22 cellular contexts compared by ENCODE assay signal in the genomic region with DNA sequence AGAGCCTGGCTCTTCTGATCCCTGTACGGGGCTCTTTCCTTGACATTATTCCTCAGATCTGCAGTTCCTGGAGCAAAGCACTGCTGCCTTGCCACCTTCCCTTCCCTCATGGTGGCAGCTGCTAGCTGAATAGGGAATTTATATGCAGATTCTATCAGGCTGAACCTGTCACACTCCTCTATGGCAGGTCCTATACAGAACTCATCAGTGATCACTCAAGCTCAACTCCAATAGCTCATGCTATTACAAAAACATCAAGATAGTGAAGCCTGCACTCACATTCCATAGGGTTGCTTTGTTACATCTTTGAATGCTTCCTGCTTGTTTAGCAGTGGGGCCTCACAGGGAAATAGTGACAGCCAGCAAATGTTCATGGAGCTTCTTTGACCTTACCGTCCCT.
DNase-seq lines count a peak whose midpoint lies in the region; ATAC-seq and TF ChIP-seq lines count a peak whose summit lies in the region.
"Had no signal": no experiment of that assay in that cellular context is flagged by ENCODE, and none has a peak within 500 bp of the region (broad histone marks: within the 10 kb centered on the region; RNA-seq: fewer than 3 reads in every experiment).

No MANE protein-coding gene starts in this region.

- no peak overlapping the region for H3K4me3 Mint-ChIP-seq in WTC11
- H3K4me3 Mint-ChIP-seq in endodermal cell: no peak overlapping the region
- H3K4me3 Mint-ChIP-seq: CD4-positive, CD25-positive, alpha-beta regulatory T cell; CD8-positive, alpha-beta memory T cell; HFFc6; IgD-negative memory B cell had no signal

- DNase-seq in WTC11 (ENCODE audit: low spot score): no peak
- no peak for DNase-seq in endodermal cell
- peak; percentile 2 for DNase-seq in mucosa of gallbladder (ENCODE audit: low spot score)
- peak; percentile 7 for DNase-seq in ureter (ENCODE audit: low spot score)
- no peak for DNase-seq in GM19240 (ENCODE audit: insufficient read length, low spot score)
- DNase-seq in NCI-H748 (lab: John Stamatoyannopoulos, UW; ENCODE audit: unreplicated experiment): no peak
- DNase-seq: ACHN; BE2C; C1 segment of cervical spinal cord; CD4-positive, CD25-positive, alpha-beta regulatory T cell; CD8-positive, alpha-beta memory T cell; COR-L47; DMS 273 treated with DMSO at 0.1 percent for 48 hours; DMS53; GM23248; H7; HFFc6; KBM-7 had no signal

- no peaks in the 10 kb centered on the region for H3K36me3 ChIP-seq in endodermal cell (ENCODE audit: control insufficient read depth, insufficient read depth, low read length)
- H3K36me3 ChIP-seq: BE2C had no signal

- no peaks in the 10 kb centered on the region for H3K9me3 ChIP-seq in endodermal cell (ENCODE audit: control insufficient read depth, low read length)
- H3K9me3 ChIP-seq: BE2C had no signal

- H3K27ac ChIP-seq in endodermal cell (ENCODE audit: low read depth, low read length): peak overlapping the region; percentile 36
- H3K27ac ChIP-seq: GM23248 had no signal

- POLR2A ChIA-PET in WTC11 (lab: Charles Lee): no interaction called here

- CTCF ChIA-PET in WTC11 (lab: Charles Lee): interaction anchor here (2.5 kb wide), 1 partner anchor 65 kb away, joined by 11 read pairs; no protein-coding TSS in a partner anchor

- H3K27me3 Mint-ChIP-seq in WTC11 (ENCODE audit: low read depth) (no peaks in the 10 kb centered on the region), endodermal cell (ENCODE audit: insufficient read depth) (peaks cover 3% of the 10 kb centered on the region)

- ATAC-seq in WTC11 (peak; percentile 52), HG03354 (IDR thresholded peaks at IDR 0.05; ENCODE audit: poor library complexity, severe bottlenecking, unreplicated experiment) (no peak)
- ATAC-seq: HCT116, HepG2 had no signal

- no peak for TF ChIP-seq CTCF in WTC11 (IDR thresholded peaks at IDR 0.05)
- no peak for TF ChIP-seq CTCF in endodermal cell (conservative IDR thresholded peaks at IDR 0.05)

- no peak overlapping the region for H3K4me3 ChIP-seq in endodermal cell (ENCODE audit: low read length)
- H3K4me3 ChIP-seq: GM23248 had no signal

- no peaks in the 10 kb centered on the region for H3K4me1 ChIP-seq in endodermal cell (ENCODE audit: control insufficient read depth, insufficient read depth, low read length)
- H3K4me1 ChIP-seq: BE2C had no signal

- no peaks in the 10 kb centered on the region for H3K27me3 ChIP-seq in endodermal cell (ENCODE audit: control insufficient read depth, insufficient read depth, low read length, poor library complexity, severe bottlenecking)
- H3K27me3 ChIP-seq: BE2C had no signal

- H3K36me3 Mint-ChIP-seq in WTC11 (no peaks in the 10 kb centered on the region), endodermal cell (ENCODE audit: low read depth) (no peaks in the 10 kb centered on the region)
- H3K36me3 Mint-ChIP-seq: CD4-positive, CD25-positive, alpha-beta regulatory T cell; CD8-positive, alpha-beta memory T cell; IgD-negative memory B cell had no signal

- H3K9me3 Mint-ChIP-seq in WTC11 (no peaks in the 10 kb centered on the region), endodermal cell (no peaks in the 10 kb centered on the region)
- H3K9me3 Mint-ChIP-seq: CD4-positive, CD25-positive, alpha-beta regulatory T cell; CD8-positive, alpha-beta memory T cell; IgD-negative memory B cell had no signal

- peaks cover 8% of the 10 kb centered on the region for H3K4me1 Mint-ChIP-seq in WTC11
- no peaks in the 10 kb centered on the region for H3K4me1 Mint-ChIP-seq in endodermal cell
- H3K4me1 Mint-ChIP-seq: CD4-positive, CD25-positive, alpha-beta regulatory T cell; CD8-positive, alpha-beta memory T cell; IgD-negative memory B cell had no signal

- H3K9ac ChIP-seq in endodermal cell (ENCODE audit: extremely low read depth, low read length, poor library complexity, severe bottlenecking): no peak overlapping the region
- H3K9ac ChIP-seq: GM23248 had no signal

- H3K27ac Mint-ChIP-seq in WTC11 (no peak overlapping the region), endodermal cell (no peak overlapping the region)
- H3K27ac Mint-ChIP-seq: CD4-positive, CD25-positive, alpha-beta regulatory T cell; CD8-positive, alpha-beta memory T cell; HFFc6; IgD-negative memory B cell had no signal

- 67 to 73% methylated on average over 1 to 2 of the region's 2 CpGs for WGBS in endodermal cell (ENCODE audit: insufficient coverage in 1 of 2, insufficient read length in 1 of 2), 2 experiments

TF ChIP-seq in WTC11, 78 proteins besides CTCF, POLR2A, EP300 and RAD21 (continues in another document):
- TF ChIP-seq ZNF263 (CRISPR knock-in tag; IDR thresholded peaks at IDR 0.05; ENCODE audit: low read depth) (no peak), NR2C2 (CRISPR knock-in tag; IDR thresholded peaks at IDR 0.05) (no peak), JAZF1 (CRISPR knock-in tag; IDR thresholded peaks at IDR 0.05) (no peak), NFATC4 (CRISPR knock-in tag; IDR thresholded peaks at IDR 0.05) (no peak), RELA (CRISPR knock-in tag; IDR thresholded peaks at IDR 0.05; ENCODE audit: borderline replicate concordance) (no peak), GRHL2 (CRISPR knock-in tag; IDR thresholded peaks at IDR 0.05; ENCODE audit: insufficient replicate concordance, severe bottlenecking) (no peak), SOX15 (CRISPR knock-in tag; IDR thresholded peaks at IDR 0.05) (no peak), JUN (CRISPR knock-in tag; IDR thresholded peaks at IDR 0.05) (no peak), FOXK1 (CRISPR knock-in tag; IDR thresholded peaks at IDR 0.05) (no peak), ZNF396 (CRISPR knock-in tag; IDR thresholded peaks at IDR 0.05; ENCODE audit: borderline replicate concordance) (no peak), ZNF219 (CRISPR knock-in tag; IDR thresholded peaks at IDR 0.05; ENCODE audit: borderline replicate concordance) (no peak), ZNF232 (CRISPR knock-in tag; IDR thresholded peaks at IDR 0.05) (no peak), TEAD1 (CRISPR knock-in tag; IDR thresholded peaks at IDR 0.05) (no peak)
- TF ChIP-seq, protein P1, sequence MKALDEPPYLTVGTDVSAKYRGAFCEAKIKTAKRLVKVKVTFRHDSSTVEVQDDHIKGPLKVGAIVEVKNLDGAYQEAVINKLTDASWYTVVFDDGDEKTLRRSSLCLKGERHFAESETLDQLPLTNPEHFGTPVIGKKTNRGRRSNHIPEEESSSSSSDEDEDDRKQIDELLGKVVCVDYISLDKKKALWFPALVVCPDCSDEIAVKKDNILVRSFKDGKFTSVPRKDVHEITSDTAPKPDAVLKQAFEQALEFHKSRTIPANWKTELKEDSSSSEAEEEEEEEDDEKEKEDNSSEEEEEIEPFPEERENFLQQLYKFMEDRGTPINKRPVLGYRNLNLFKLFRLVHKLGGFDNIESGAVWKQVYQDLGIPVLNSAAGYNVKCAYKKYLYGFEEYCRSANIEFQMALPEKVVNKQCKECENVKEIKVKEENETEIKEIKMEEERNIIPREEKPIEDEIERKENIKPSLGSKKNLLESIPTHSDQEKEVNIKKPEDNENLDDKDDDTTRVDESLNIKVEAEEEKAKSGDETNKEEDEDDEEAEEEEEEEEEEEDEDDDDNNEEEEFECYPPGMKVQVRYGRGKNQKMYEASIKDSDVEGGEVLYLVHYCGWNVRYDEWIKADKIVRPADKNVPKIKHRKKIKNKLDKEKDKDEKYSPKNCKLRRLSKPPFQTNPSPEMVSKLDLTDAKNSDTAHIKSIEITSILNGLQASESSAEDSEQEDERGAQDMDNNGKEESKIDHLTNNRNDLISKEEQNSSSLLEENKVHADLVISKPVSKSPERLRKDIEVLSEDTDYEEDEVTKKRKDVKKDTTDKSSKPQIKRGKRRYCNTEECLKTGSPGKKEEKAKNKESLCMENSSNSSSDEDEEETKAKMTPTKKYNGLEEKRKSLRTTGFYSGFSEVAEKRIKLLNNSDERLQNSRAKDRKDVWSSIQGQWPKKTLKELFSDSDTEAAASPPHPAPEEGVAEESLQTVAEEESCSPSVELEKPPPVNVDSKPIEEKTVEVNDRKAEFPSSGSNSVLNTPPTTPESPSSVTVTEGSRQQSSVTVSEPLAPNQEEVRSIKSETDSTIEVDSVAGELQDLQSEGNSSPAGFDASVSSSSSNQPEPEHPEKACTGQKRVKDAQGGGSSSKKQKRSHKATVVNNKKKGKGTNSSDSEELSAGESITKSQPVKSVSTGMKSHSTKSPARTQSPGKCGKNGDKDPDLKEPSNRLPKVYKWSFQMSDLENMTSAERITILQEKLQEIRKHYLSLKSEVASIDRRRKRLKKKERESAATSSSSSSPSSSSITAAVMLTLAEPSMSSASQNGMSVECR (CRISPR knock-in tag; IDR thresholded peaks at IDR 0.05; ENCODE audit: borderline replicate concordance): no peak
- TF ChIP-seq, protein P2, sequence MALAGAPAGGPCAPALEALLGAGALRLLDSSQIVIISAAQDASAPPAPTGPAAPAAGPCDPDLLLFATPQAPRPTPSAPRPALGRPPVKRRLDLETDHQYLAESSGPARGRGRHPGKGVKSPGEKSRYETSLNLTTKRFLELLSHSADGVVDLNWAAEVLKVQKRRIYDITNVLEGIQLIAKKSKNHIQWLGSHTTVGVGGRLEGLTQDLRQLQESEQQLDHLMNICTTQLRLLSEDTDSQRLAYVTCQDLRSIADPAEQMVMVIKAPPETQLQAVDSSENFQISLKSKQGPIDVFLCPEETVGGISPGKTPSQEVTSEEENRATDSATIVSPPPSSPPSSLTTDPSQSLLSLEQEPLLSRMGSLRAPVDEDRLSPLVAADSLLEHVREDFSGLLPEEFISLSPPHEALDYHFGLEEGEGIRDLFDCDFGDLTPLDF (CRISPR knock-in tag; IDR thresholded peaks at IDR 0.05): no peak
- TF ChIP-seq, protein P3, sequence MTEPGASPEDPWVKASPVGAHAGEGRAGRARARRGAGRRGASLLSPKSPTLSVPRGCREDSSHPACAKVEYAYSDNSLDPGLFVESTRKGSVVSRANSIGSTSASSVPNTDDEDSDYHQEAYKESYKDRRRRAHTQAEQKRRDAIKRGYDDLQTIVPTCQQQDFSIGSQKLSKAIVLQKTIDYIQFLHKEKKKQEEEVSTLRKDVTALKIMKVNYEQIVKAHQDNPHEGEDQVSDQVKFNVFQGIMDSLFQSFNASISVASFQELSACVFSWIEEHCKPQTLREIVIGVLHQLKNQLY (CRISPR knock-in tag; IDR thresholded peaks at IDR 0.05): no peak
- TF ChIP-seq, protein P4, sequence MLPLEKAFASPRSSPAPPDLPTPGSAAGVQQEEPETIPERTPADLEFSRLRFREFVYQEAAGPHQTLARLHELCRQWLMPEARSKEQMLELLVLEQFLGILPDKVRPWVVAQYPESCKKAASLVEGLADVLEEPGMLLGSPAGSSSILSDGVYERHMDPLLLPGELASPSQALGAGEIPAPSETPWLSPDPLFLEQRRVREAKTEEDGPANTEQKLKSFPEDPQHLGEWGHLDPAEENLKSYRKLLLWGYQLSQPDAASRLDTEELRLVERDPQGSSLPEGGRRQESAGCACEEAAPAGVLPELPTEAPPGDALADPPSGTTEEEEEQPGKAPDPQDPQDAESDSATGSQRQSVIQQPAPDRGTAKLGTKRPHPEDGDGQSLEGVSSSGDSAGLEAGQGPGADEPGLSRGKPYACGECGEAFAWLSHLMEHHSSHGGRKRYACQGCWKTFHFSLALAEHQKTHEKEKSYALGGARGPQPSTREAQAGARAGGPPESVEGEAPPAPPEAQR (CRISPR knock-in tag; IDR thresholded peaks at IDR 0.05): no peak

Comparison
In these comparisons a context has a peak if more than half of its experiments do, and no peak if none do; other contexts are left out.
1. DNase-seq: peak in mucosa of gallbladder (single experiment) and ureter (single experiment); none in WTC11 (single experiment), endodermal cell (single experiment), GM19240 (single experiment) and NCI-H748 (single experiment).